In genomic region chr1:161258439-161259386, GRCh38 we compare ENCODE assay signal across 8 cellular contexts. TPM values are rescaled to one million over a fixed set of nuclear protein-coding genes. Genes with fewer than 3 reads are reported as not detected.
DNase-seq lines count a peak whose midpoint lies in the region; ATAC-seq and TF ChIP-seq lines count a peak whose summit lies in the region.

Gene PCP4L1 (plus strand): TSS chr1:161258745. CDS start chr1:161258975, 230 bp downstream.

- CTCF ChIA-PET in activated naive CD4-positive, alpha-beta T cell treated with anti-CD3 and anti-CD28 coated beads for 36 hours (lab: Charles Lee) = interaction anchor here (0.7 to 1.9 kb wide), 5 partner anchors 11 to 93 kb away, joined by 3 to 7 read pairs (median 3); no protein-coding TSS in a partner anchor

- TF ChIP-seq CTCF in neutrophil (IDR thresholded peaks at IDR 0.05) (no peak), tibial nerve (IDR thresholded peaks at IDR 0.05) (no peak)

- peaks cover 9% of the 10 kb centered on the region for H3K4me1 Mint-ChIP-seq in activated naive CD4-positive, alpha-beta T cell treated with anti-CD3 and anti-CD28 coated beads for 36 hours (ENCODE audit: low read depth)

- H3K27ac Mint-ChIP-seq in activated naive CD4-positive, alpha-beta T cell treated with anti-CD3 and anti-CD28 coated beads for 36 hours = no peak within 1 kb of the TSS

- H3K36me3 Mint-ChIP-seq in activated naive CD4-positive, alpha-beta T cell treated with anti-CD3 and anti-CD28 coated beads for 36 hours (ENCODE audit: low read depth) = peaks cover 14% of the 10 kb centered on the region

- TF ChIP-seq EP300 in tibial nerve (IDR thresholded peaks at IDR 0.05) = no peak

- no peak for ATAC-seq in HG03045 (IDR thresholded peaks at IDR 0.05; ENCODE audit: unreplicated experiment)

- H3K36me3 ChIP-seq in neutrophil (no peaks in the 10 kb centered on the region), tibial nerve (no peaks in the 10 kb centered on the region)

- H3K4me3 Mint-ChIP-seq in activated naive CD4-positive, alpha-beta T cell treated with anti-CD3 and anti-CD28 coated beads for 36 hours = peak within 1 kb of the TSS; percentile 58

- H3K27me3 ChIP-seq in neutrophil (peaks cover 68% of the 10 kb centered on the region), tibial nerve (peaks cover 0 to 43% of the 10 kb centered on the region in 2 donors)

- H3K9me3 ChIP-seq in neutrophil = peaks cover 11% of the 10 kb centered on the region
- peaks cover 0 to 20% (median 0%) of the 10 kb centered on the region in 4 donors for H3K9me3 ChIP-seq in tibial nerve

- TF ChIP-seq POLR2A in tibial nerve (IDR thresholded peaks at IDR 0.05) = no peak

- DNase-seq in activated gamma-delta T cell treated with Interleukin-2 at 50 U/mL for 16 hours (peak; percentile 15), activated gamma-delta T cell (lab: John Stamatoyannopoulos, UW) (no peak), NCI-H524 (lab: John Stamatoyannopoulos, UW) (peak; percentile 28 to 82), globus pallidus (ENCODE audit: low spot score) (peak; percentile 59), tibial nerve (ENCODE audit: low spot score in 2 of 2) (no peak)
- peak; percentile 50 for DNase-seq in activated naive CD4-positive, alpha-beta T cell treated with anti-CD3 and anti-CD28 coated beads for 36 hours

- WGBS in tibial nerve, 2 donors = 3 to 7% methylated on average over 35 to 38 of the region's 62 CpGs

- H3K9me3 Mint-ChIP-seq in activated naive CD4-positive, alpha-beta T cell treated with anti-CD3 and anti-CD28 coated beads for 36 hours = peaks cover 15% of the 10 kb centered on the region

- H3K4me3 ChIP-seq in neutrophil (ENCODE audit: low read depth in 1 of 2, low read length in 1 of 2) = peak within 1 kb of the TSS; percentile 31 to 43
- peak within 1 kb of the TSS; percentile 8 to 46 (median 43) for H3K4me3 ChIP-seq in tibial nerve

- no peak within 1 kb of the TSS for H3K27ac ChIP-seq in neutrophil
- no peak within 1 kb of the TSS for H3K27ac ChIP-seq in tibial nerve

- peaks cover 4 to 8% of the 10 kb centered on the region in 2 experiments for H3K4me1 ChIP-seq in neutrophil (ENCODE audit: control insufficient read depth in 1 of 2, insufficient read depth in 1 of 2, low read depth in 1 of 2, low read length in 1 of 2)
- H3K4me1 ChIP-seq in tibial nerve = peaks cover 0 to 14% (median 8%) of the 10 kb centered on the region in 4 donors

- peaks cover 47% of the 10 kb centered on the region for H3K27me3 Mint-ChIP-seq in activated naive CD4-positive, alpha-beta T cell treated with anti-CD3 and anti-CD28 coated beads for 36 hours (ENCODE audit: low read depth)

- intact Hi-C loops in activated naive CD4-positive, alpha-beta T cell treated with anti-CD3 and anti-CD28 coated beads for 36 hours (cut with micrococcal nuclease) = no loop called here

RNA-seq across cellular contexts. Expression of gene PCP4L1, which starts in this region (rescaled TPM):
- under 1 TPM; 0.24 to 0.37 TPM for total RNA-seq in activated naive CD4-positive, alpha-beta T cell treated with anti-CD3 and anti-CD28 coated beads for 36 hours
- total RNA-seq in tibial nerve = 1 to 10 TPM in 1 of 4 donors, under 1 TPM in 1, not detected in 2; 0.42 to 1.2 TPM

Comparison
In these comparisons a context has a peak if more than half of its experiments do, and no peak if none do; other contexts are left out.
1. DNase-seq: peak in activated gamma-delta T cell treated with Interleukin-2 at 50 U/mL for 16 hours (single experiment), NCI-H524 (2 of 2) and globus pallidus (single experiment); none in activated gamma-delta T cell (single experiment) and tibial nerve (0 of 2).
2. Peak in DNase-seq in activated naive CD4-positive, alpha-beta T cell treated with anti-CD3 and anti-CD28 coated beads for 36 hours; RNA of the gene not detected or under 1 TPM.